Comparison of ENCODE assay signal across 8 cellular contexts in the genomic region with DNA sequence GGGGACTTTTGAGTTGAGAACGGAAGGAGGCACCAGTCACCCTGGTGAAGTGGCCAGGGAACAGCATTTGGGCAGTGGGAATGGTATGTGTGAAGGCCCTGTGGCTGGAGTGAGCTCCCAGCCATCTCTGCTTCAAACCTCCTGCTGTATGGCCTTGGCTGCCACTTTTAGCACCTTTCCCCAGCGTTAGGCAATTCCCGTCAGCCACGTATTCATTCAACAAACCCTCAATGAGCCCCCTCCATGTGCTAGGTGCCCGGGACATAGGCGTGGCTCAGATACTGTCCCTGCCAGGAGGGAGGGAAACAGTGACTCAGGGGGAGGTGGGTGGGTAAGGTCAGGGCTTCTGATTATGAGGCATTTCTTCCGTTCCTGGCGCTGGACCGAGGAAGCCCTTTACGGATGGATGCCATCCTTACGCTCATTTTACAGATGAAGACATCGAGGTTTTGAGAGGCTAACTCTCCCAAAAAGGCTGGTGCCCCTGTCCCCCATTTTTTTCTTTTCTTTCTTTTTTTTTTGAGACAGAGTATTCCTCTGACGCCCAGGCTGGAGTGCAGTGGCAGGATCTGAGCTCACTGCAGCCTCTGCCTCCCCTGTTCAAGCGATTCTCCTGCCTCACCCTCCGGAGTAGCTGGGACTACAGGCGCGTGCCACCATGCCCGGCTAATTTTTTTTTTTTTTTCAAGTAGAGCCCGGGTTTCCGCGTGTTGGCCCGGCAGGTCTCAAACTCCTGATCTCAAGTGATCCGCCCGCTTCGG. TPM values are rescaled to one million over a fixed set of nuclear protein-coding genes. Genes with fewer than 3 reads are reported as not detected.
DNase-seq lines count a peak whose midpoint lies in the region; ATAC-seq and TF ChIP-seq lines count a peak whose summit lies in the region.

No MANE protein-coding gene starts in this region.

- H3F3A ChIP-seq in PC-3 (ENCODE audit: low read length, unreplicated experiment): no peaks in the 10 kb centered on the region

- DNase-seq in GM06990 (ENCODE audit: extremely low read depth, insufficient read length): peak; percentile 35
- peak; percentile 90 for DNase-seq in PC-3
- DNase-seq in effector memory CD8-positive, alpha-beta T cell: no peak
- DNase-seq in retinal pigment epithelial cell (ENCODE audit: low read depth): peak; percentile 31
- DNase-seq in nucleus accumbens (lab: John Stamatoyannopoulos, UW): no peak
- DNase-seq in GOT3 (lab: John Stamatoyannopoulos, UW): no peak

- H4K20me1 ChIP-seq in PC-3 (ENCODE audit: low read length): no peaks in the 10 kb centered on the region

- H3K4me2 ChIP-seq in PC-3 (ENCODE audit: low read length): peak overlapping the region; percentile 11; the same call in 1 of the 2 replicates

- peaks cover 33% of the 10 kb centered on the region for H3K36me3 ChIP-seq in GM06990 (ENCODE audit: control insufficient read depth, insufficient read depth, low read length)
- peaks cover 22% of the 10 kb centered on the region for H3K36me3 ChIP-seq in PC-3 (ENCODE audit: low read depth, low read length)

- no peaks in the 10 kb centered on the region for H3K27me3 ChIP-seq in GM06990 (replicated peaks; ENCODE audit: control insufficient read depth, insufficient read depth, low read length)
- H3K27me3 ChIP-seq in PC-3 (ENCODE audit: low read length): no peaks in the 10 kb centered on the region

- H2AFZ ChIP-seq in PC-3 (ENCODE audit: low read length): no peak overlapping the region

- peaks cover 3% of the 10 kb centered on the region for H3K36me3 Mint-ChIP-seq in effector memory CD8-positive, alpha-beta T cell (ENCODE audit: insufficient read depth)

- CTCF ChIA-PET in PC-3 (lab: Charles Lee): interaction anchor here (0.9 kb wide), 1 partner anchor 113 kb away, joined by 4 read pairs; no protein-coding TSS in a partner anchor

- ATAC-seq in PC-3 (peak; percentile 65), GM19463 (IDR thresholded peaks at IDR 0.05; ENCODE audit: unreplicated experiment) (no peak), HG03432 (IDR thresholded peaks at IDR 0.05; ENCODE audit: unreplicated experiment) (no peak)
- ATAC-seq in effector memory CD8-positive, alpha-beta T cell (replicated peaks): no peak

- peaks cover 42% of the 10 kb centered on the region for H3K4me1 ChIP-seq in PC-3 (ENCODE audit: insufficient read depth, low read length)

- H3K27ac Mint-ChIP-seq in effector memory CD8-positive, alpha-beta T cell: no peak overlapping the region

- peaks cover 35% of the 10 kb centered on the region for H3K79me2 ChIP-seq in PC-3 (ENCODE audit: low read length)

- no peaks in the 10 kb centered on the region for H3K9me2 ChIP-seq in PC-3 (replicated peaks; ENCODE audit: low read length)

- H3K9me3 Mint-ChIP-seq in effector memory CD8-positive, alpha-beta T cell: no peaks in the 10 kb centered on the region

- peak overlapping the region; percentile 25 to 62 for H3K4me3 Mint-ChIP-seq in effector memory CD8-positive, alpha-beta T cell

- intact Hi-C loops in PC-3 (cut with micrococcal nuclease): loop anchor here (1.0 to 5.0 kb wide), 3 partner anchors 36 to 114 kb away; a partner anchor contains a TSS

- H3K27me3 Mint-ChIP-seq in effector memory CD8-positive, alpha-beta T cell: no peaks in the 10 kb centered on the region

- POLR2A ChIA-PET in PC-3 (lab: Charles Lee; ENCODE audit: unreplicated experiment): interaction anchor here (0.5 kb wide), 1 partner anchor 38 kb away, joined by 3 read pairs; a partner anchor contains a TSS

- peak overlapping the region; percentile 67 for H3K27ac ChIP-seq in PC-3 (ENCODE audit: low read length)

- peak overlapping the region; percentile 30; the same call in 1 of the 2 replicates for H3K9ac ChIP-seq in PC-3 (ENCODE audit: low read length)

- no peak overlapping the region; the same call in 1 of the 2 replicates for H3K4me3 ChIP-seq in GM06990 (replicated peaks; ENCODE audit: low read depth, low read length)
- H3K4me3 ChIP-seq in PC-3 (ENCODE audit: low read length): no peak overlapping the region
- H3K4me3 ChIP-seq in retinal pigment epithelial cell (ENCODE audit: low read length): no peak overlapping the region

- TF ChIP-seq CTCF in GM06990 (IDR thresholded peaks at IDR 0.05; ENCODE audit: insufficient read depth, low read length, poor library complexity, severe bottlenecking) (no peak), PC-3 (conservative IDR thresholded peaks at IDR 0.05; ENCODE audit: low read depth, low read length) (no peak), retinal pigment epithelial cell (conservative IDR thresholded peaks at IDR 0.05; ENCODE audit: low read depth, low read length) (no peak)

- no peaks in the 10 kb centered on the region for H3K9me3 ChIP-seq in PC-3 (ENCODE audit: low read length)

- no TSS peak for BruUV-seq in PC-3 (replicated peaks; lab: Mats Ljungman, UMichigan)

- H3K4me1 Mint-ChIP-seq in effector memory CD8-positive, alpha-beta T cell (ENCODE audit: low read depth in 2 of 2): peaks cover 5 to 6% of the 10 kb centered on the region in 2 donors

RNA-seq across cellular contexts. Expression of a gene that starts 37.5 kb away (rescaled TPM):
- total RNA-seq in PC-3 (2014; rRNA removed): 55.6 and 82.1 TPM in 2 replicates

Comparison
In these comparisons a context has a peak if more than half of its experiments do, and no peak if none do; other contexts are left out.
1. DNase-seq: peak in GM06990 (single experiment), PC-3 (single experiment) and retinal pigment epithelial cell (single experiment); none in effector memory CD8-positive, alpha-beta T cell (0 of 3), nucleus accumbens (0 of 56) and GOT3 (single experiment).